In genomic region chr12:132471011-132471857, GRCh38 we compare ENCODE assay signal across 9 cellular contexts. TPM values are rescaled to one million over a fixed set of nuclear protein-coding genes. Genes with fewer than 3 reads are reported as not detected.
DNase-seq lines count a peak whose midpoint lies in the region; ATAC-seq and TF ChIP-seq lines count a peak whose summit lies in the region.
"Had no signal": no experiment of that assay in that cellular context is flagged by ENCODE, and none has a peak within 500 bp of the region (broad histone marks: within the 10 kb centered on the region; RNA-seq: fewer than 3 reads in every experiment).

No MANE protein-coding gene starts in this region.

- no peaks in the 10 kb centered on the region for H3K36me3 Mint-ChIP-seq in CD8-positive, alpha-beta T cell

- no peaks in the 10 kb centered on the region for H4K20me1 ChIP-seq in SU-DHL-6 (ENCODE audit: low read depth, low read length)

- TF ChIP-seq CTCF in CD8-positive, alpha-beta T cell (IDR thresholded peaks at IDR 0.05): no peak
- no peak for TF ChIP-seq CTCF in SU-DHL-6 (IDR thresholded peaks at IDR 0.05; ENCODE audit: insufficient read depth, low read length, poor library complexity, severe bottlenecking)

- H3K4me3 ChIP-seq in CD8-positive, alpha-beta T cell (ENCODE audit: low read depth, low read length): no peak overlapping the region
- H3K4me3 ChIP-seq in SU-DHL-6 (ENCODE audit: insufficient read depth, low read length, poor library complexity, severe bottlenecking): no peak overlapping the region
- H3K4me3 ChIP-seq: tibial nerve had no signal

- H3K27ac Mint-ChIP-seq in CD8-positive, alpha-beta T cell: peak overlapping the region; percentile 60

- no peaks in the 10 kb centered on the region for H3K9me3 ChIP-seq in CD8-positive, alpha-beta T cell (ENCODE audit: low read length)
- H3K9me3 ChIP-seq in SU-DHL-6 (ENCODE audit: insufficient read depth, low read length): peaks cover 7% of the 10 kb centered on the region; the same call in 1 of the 2 replicates

- peak; percentile 41 for ATAC-seq in CD8-positive, alpha-beta T cell
- ATAC-seq in GM21723 (IDR thresholded peaks at IDR 0.05; ENCODE audit: unreplicated experiment): peak; percentile 58
- ATAC-seq in left colon: peak; percentile 88

- CTCF ChIA-PET in CD8-positive, alpha-beta T cell (lab: Charles Lee): interaction anchor here (1.5 kb wide), 1 partner anchor 56 kb away, joined by 3 read pairs; no protein-coding TSS in a partner anchor
- CTCF ChIA-PET in HEK293T (lab: Yijun Ruan, JAX): no interaction called here

- no peak overlapping the region for H2AFZ ChIP-seq in SU-DHL-6 (ENCODE audit: low read depth, low read length, severe bottlenecking)

- no peak for DNase-seq in CD8-positive, alpha-beta T cell
- DNase-seq in left colon: peak in 1 of 2 donors; percentile 61
- DNase-seq in DMS79 treated with DMSO at 0.1 percent for 48 hours (lab: John Stamatoyannopoulos, UW): no peak
- DNase-seq in putamen (ENCODE audit: low spot score): no peak
- DNase-seq in activated CD4-positive, alpha-beta T cell treated with anti-CD3 and anti-CD28 coated beads, Interleukin-2, amount 50 U/mL, for 1 hour: no peak
- no peak for DNase-seq in HEK293T (ENCODE audit: extremely low spot score)

- H3K27me3 ChIP-seq in CD8-positive, alpha-beta T cell (ENCODE audit: insufficient read depth, low read length): no peaks in the 10 kb centered on the region
- no peaks in the 10 kb centered on the region for H3K27me3 ChIP-seq in SU-DHL-6 (ENCODE audit: low read length)

- H3K9me3 Mint-ChIP-seq in CD8-positive, alpha-beta T cell: no peaks in the 10 kb centered on the region

- H3K27me3 Mint-ChIP-seq in CD8-positive, alpha-beta T cell (ENCODE audit: low read depth): no peaks in the 10 kb centered on the region

- H3K79me2 ChIP-seq in SU-DHL-6 (ENCODE audit: insufficient read depth, low read length): no peaks in the 10 kb centered on the region

- POLR2A ChIA-PET in CD8-positive, alpha-beta T cell (lab: Charles Lee): interaction anchor here (1.2 kb wide), 1 partner anchor 20 kb away, joined by 3 read pairs; no protein-coding TSS in a partner anchor
- POLR2A ChIA-PET in HEK293T (lab: Yijun Ruan, JAX): no interaction called here

- H3K36me3 ChIP-seq in CD8-positive, alpha-beta T cell (ENCODE audit: insufficient read depth, low read length): no peaks in the 10 kb centered on the region
- no peaks in the 10 kb centered on the region for H3K36me3 ChIP-seq in SU-DHL-6 (ENCODE audit: low read length)
- H3K36me3 ChIP-seq: tibial nerve had no signal

- no peak overlapping the region for H3K27ac ChIP-seq in CD8-positive, alpha-beta T cell (ENCODE audit: low read depth, low read length)
- peak overlapping the region; percentile 33 for H3K27ac ChIP-seq in SU-DHL-6 (ENCODE audit: low read depth, low read length)
- H3K27ac ChIP-seq: tibial nerve had no signal

- peaks cover 29% of the 10 kb centered on the region for H3K4me1 ChIP-seq in CD8-positive, alpha-beta T cell (ENCODE audit: insufficient read depth, low read length)
- H3K4me1 ChIP-seq: tibial nerve had no signal

- no peak overlapping the region for H3K9ac ChIP-seq in SU-DHL-6 (ENCODE audit: low read length)

- intact Hi-C loops in CD8-positive, alpha-beta T cell (cut with DNase I, micrococcal nuclease): no loop called here
- intact Hi-C loops in left colon (cut with DNase I, micrococcal nuclease): no loop called here

- no peaks in the 10 kb centered on the region for H3F3A ChIP-seq in SU-DHL-6 (ENCODE audit: insufficient read depth)

- no peak overlapping the region for H3K4me2 ChIP-seq in SU-DHL-6 (ENCODE audit: low read depth, low read length, poor library complexity, severe bottlenecking)

- peaks cover 40% of the 10 kb centered on the region for H3K4me1 Mint-ChIP-seq in CD8-positive, alpha-beta T cell (ENCODE audit: low read depth)

- peak overlapping the region; percentile 19 for H3K4me3 Mint-ChIP-seq in CD8-positive, alpha-beta T cell

- no peaks in the 10 kb centered on the region for H3K9me2 ChIP-seq in SU-DHL-6 (replicated peaks; ENCODE audit: insufficient read depth, low read length)

TF ChIP-seq in HEK293T, 16 proteins besides CTCF, POLR2A, EP300 and RAD21:
- TF ChIP-seq FOXA1 (IDR thresholded peaks at IDR 0.05): no peak

RNA-seq across cellular contexts. Expression of gene FBRSL1, which starts 18.7 kb away (rescaled TPM):
- 10 to 100 TPM; 78.5 to 82.0 TPM for total RNA-seq in CD8-positive, alpha-beta T cell
- 10 to 100 TPM; 63.1 to 82.6 TPM for total RNA-seq in left colon
